Comparison of ENCODE assay signal across 19 cellular contexts in the genomic region with DNA sequence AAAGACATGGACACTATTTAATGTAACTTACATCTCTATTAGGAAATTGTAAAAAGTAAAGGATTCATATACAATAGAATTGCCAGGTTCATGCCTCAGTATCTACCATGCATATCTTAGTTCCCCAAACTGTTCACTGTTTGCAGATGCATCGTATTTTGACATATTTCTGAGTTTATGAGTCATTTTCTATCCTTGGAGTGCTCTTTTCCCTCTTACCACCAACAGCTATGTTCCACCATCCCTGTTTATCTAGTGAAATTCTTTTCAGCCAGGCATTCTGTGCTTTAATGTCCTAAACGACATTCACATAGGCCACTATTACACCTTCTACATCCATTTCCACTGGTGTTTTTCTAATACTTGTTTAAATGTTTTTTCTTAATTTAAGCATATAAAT.
DNase-seq lines count a peak whose midpoint lies in the region; TF ChIP-seq lines count a peak whose summit lies in the region.
"Had no signal": no experiment of that assay in that cellular context is flagged by ENCODE, and none has a peak within 500 bp of the region (broad histone marks: within the 10 kb centered on the region; RNA-seq: fewer than 3 reads in every experiment).

No MANE protein-coding gene starts in this region.

- no peaks in the 10 kb centered on the region for H3K4me1 ChIP-seq in mesenchymal stem cell (ENCODE audit: control insufficient read depth, insufficient read depth, low read depth, low read length)
- peaks cover 14% of the 10 kb centered on the region for H3K4me1 ChIP-seq in vagina
- H3K4me1 ChIP-seq in smooth muscle cell (ENCODE audit: low read depth): no peaks in the 10 kb centered on the region
- H3K4me1 ChIP-seq: BLaER1, Caco-2 had no signal

- 7% methylated on average over 1 of the region's 2 CpGs for WGBS in mesenchymal stem cell
- WGBS in smooth muscle cell (ENCODE audit: low lambda C conversion rate): 45% methylated on average over 2 of the region's 2 CpGs

- H2BK120ac ChIP-seq in mesenchymal stem cell (ENCODE audit: low read depth, low read length): no peak overlapping the region

- H3K27me3 ChIP-seq in mesenchymal stem cell (ENCODE audit: control insufficient read depth in 1 of 2, insufficient read depth in 1 of 2, low read length in 2 of 2) (no peaks in the 10 kb centered on the region), vagina (no peaks in the 10 kb centered on the region), smooth muscle cell (ENCODE audit: low read depth) (no peaks in the 10 kb centered on the region)
- H3K27me3 ChIP-seq: BLaER1 had no signal

- no peaks in the 10 kb centered on the region for H3K36me3 ChIP-seq in mesenchymal stem cell (ENCODE audit: control insufficient read depth in 1 of 2, insufficient read depth in 2 of 2, low read depth in 1 of 2, low read length in 2 of 2)
- no peaks in the 10 kb centered on the region for H3K36me3 ChIP-seq in vagina
- no peaks in the 10 kb centered on the region for H3K36me3 ChIP-seq in smooth muscle cell (ENCODE audit: low read depth)
- H3K36me3 ChIP-seq: BLaER1 had no signal

- H3K23ac ChIP-seq in mesenchymal stem cell (ENCODE audit: low read length in 2 of 2): no peak overlapping the region

- H3K4me3 ChIP-seq in mesenchymal stem cell (ENCODE audit: insufficient read depth in 1 of 2, low read depth in 1 of 2, low read length in 2 of 2): no peak overlapping the region
- no peak overlapping the region for H3K4me3 ChIP-seq in vagina
- no peak overlapping the region for H3K4me3 ChIP-seq in smooth muscle cell
- H3K4me3 ChIP-seq: A549, BLaER1, GM23248 had no signal

- H3K4me2 ChIP-seq in mesenchymal stem cell (ENCODE audit: low read length, poor library complexity, severe bottlenecking) (no peak overlapping the region), smooth muscle cell (no peak overlapping the region)
- H3K4me2 ChIP-seq: A549, BLaER1 had no signal

- H3K9ac ChIP-seq in mesenchymal stem cell (ENCODE audit: low read length) (no peak overlapping the region), smooth muscle cell (ENCODE audit: low read depth) (no peak overlapping the region)
- H3K9ac ChIP-seq: BLaER1, GM23248 had no signal

- no peaks in the 10 kb centered on the region for H4K20me1 ChIP-seq in smooth muscle cell (ENCODE audit: low read depth)
- H4K20me1 ChIP-seq: BLaER1 had no signal

- no peaks in the 10 kb centered on the region for H3F3A ChIP-seq in smooth muscle cell (ENCODE audit: low read depth)

- H3K27ac ChIP-seq in VCaP: peak overlapping the region; percentile 77
- H3K27ac ChIP-seq in mesenchymal stem cell (ENCODE audit: low read length, poor library complexity, severe bottlenecking): no peak overlapping the region
- peak overlapping the region; percentile 84 for H3K27ac ChIP-seq in vagina
- H3K27ac ChIP-seq in smooth muscle cell (ENCODE audit: low read depth): no peak overlapping the region
- H3K27ac ChIP-seq: A549, BLaER1, GM23248 had no signal

- no peak overlapping the region for H2AK5ac ChIP-seq in mesenchymal stem cell (ENCODE audit: low read length, severe bottlenecking)

- no peak overlapping the region for H2BK15ac ChIP-seq in mesenchymal stem cell (ENCODE audit: low read depth, poor library complexity, severe bottlenecking)

- intact Hi-C loops in vagina (cut with DNase I): no loop called here

- TF ChIP-seq CTCF in VCaP (conservative IDR thresholded peaks at IDR 0.05) (no peak), vagina (IDR thresholded peaks at IDR 0.05) (no peak), smooth muscle cell (IDR thresholded peaks at IDR 0.05; ENCODE audit: borderline replicate concordance, insufficient read depth, poor library complexity, severe bottlenecking) (no peak)

- H3K79me1 ChIP-seq in mesenchymal stem cell (replicated peaks; ENCODE audit: low read length, poor library complexity, severe bottlenecking): no peaks in the 10 kb centered on the region

- no peak overlapping the region for H4K8ac ChIP-seq in mesenchymal stem cell (ENCODE audit: low read length)

- no peaks in the 10 kb centered on the region for H3K9me3 ChIP-seq in mesenchymal stem cell (ENCODE audit: control insufficient read depth, low read length)
- H3K9me3 ChIP-seq in vagina: no peaks in the 10 kb centered on the region
- H3K9me3 ChIP-seq in smooth muscle cell (replicated peaks; ENCODE audit: low read depth): no peaks in the 10 kb centered on the region
- H3K9me3 ChIP-seq: A549, BLaER1, Caco-2 had no signal

- DNase-seq in DMS53 treated with DMSO at 0.1 percent for 48 hours (lab: John Stamatoyannopoulos, UW; ENCODE audit: unreplicated experiment) (peak; percentile 34), mesenchymal stem cell (peak; percentile 52), vagina (ENCODE audit: extremely low spot score in 2 of 2) (no peak), smooth muscle cell (lab: John Stamatoyannopoulos, UW; ENCODE audit: unreplicated experiment) (no peak), epidermal melanocyte (ENCODE audit: insufficient read length, low spot score) (no peak), AG08396 (ENCODE audit: low spot score) (no peak)
- DNase-seq: 8988T; ACHN; Caco-2; CD4-positive, CD25-positive, alpha-beta regulatory T cell; CD8-positive, alpha-beta T cell; DMS153; DMS79 treated with DMSO at 0.1 percent for 48 hours; GM23248; H7; HCEC 1CT had no signal

- no peaks in the 10 kb centered on the region for H3K79me2 ChIP-seq in smooth muscle cell (ENCODE audit: low read depth)

- no peak overlapping the region for H2BK12ac ChIP-seq in mesenchymal stem cell (ENCODE audit: low read length in 2 of 2)

- TF ChIP-seq POLR2A in vagina (IDR thresholded peaks at IDR 0.05): no peak

- H2AFZ ChIP-seq in mesenchymal stem cell (ENCODE audit: low read depth, low read length): no peak overlapping the region
- H2AFZ ChIP-seq in smooth muscle cell (ENCODE audit: low read depth): no peak overlapping the region
- H2AFZ ChIP-seq: GM23248 had no signal

- H4K91ac ChIP-seq in mesenchymal stem cell (ENCODE audit: low read length): no peak overlapping the region

- H3K18ac ChIP-seq in mesenchymal stem cell (ENCODE audit: low read depth in 1 of 2, low read length in 2 of 2): no peak overlapping the region

- H2BK5ac ChIP-seq in mesenchymal stem cell (ENCODE audit: low read depth, low read length, poor library complexity, severe bottlenecking): no peak overlapping the region

- H3K14ac ChIP-seq in mesenchymal stem cell (ENCODE audit: low read length in 2 of 2): no peak overlapping the region

- H3K4ac ChIP-seq in mesenchymal stem cell (ENCODE audit: low read depth in 1 of 2, low read length in 2 of 2): no peak overlapping the region

Comparison
In these comparisons a context has a peak if more than half of its experiments do, and no peak if none do; other contexts are left out.
1. DNase-seq: peak in DMS53 treated with DMSO at 0.1 percent for 48 hours (single experiment) and mesenchymal stem cell (single experiment); none in vagina (0 of 2), smooth muscle cell (single experiment), epidermal melanocyte (single experiment) and AG08396 (single experiment).
2. H3K27ac ChIP-seq: peak in VCaP (single experiment) and vagina (single experiment); none in mesenchymal stem cell (single experiment) and smooth muscle cell (single experiment).